Comparison of ENCODE assay signal across 1 cellular context in genomic region chr22:36027960-36028645, GRCh38.
TF ChIP-seq lines count a peak whose summit lies in the region.

No MANE protein-coding gene starts in this region.

TF ChIP-seq in H1, 55 proteins besides CTCF, POLR2A, EP300 and RAD21 (continued from another document):
- no peak for TF ChIP-seq KDM1A (IDR thresholded peaks at IDR 0.05; ENCODE audit: borderline replicate concordance, low read length)
- TF ChIP-seq RFX5 (IDR thresholded peaks at IDR 0.05; ENCODE audit: borderline replicate concordance, low read depth, low read length) = no peak
- TF ChIP-seq BACH1 (IDR thresholded peaks at IDR 0.05; ENCODE audit: low read length) = peak; percentile 98
- TF ChIP-seq KDM5A (IDR thresholded peaks at IDR 0.05; ENCODE audit: low read length) = no peak
- TF ChIP-seq SRF (IDR thresholded peaks at IDR 0.05; ENCODE audit: low read depth, low read length) = no peak
- peak; percentile 82 for TF ChIP-seq PHF8 (conservative IDR thresholded peaks at IDR 0.05; ENCODE audit: low read depth, low read length)
- no peak for TF ChIP-seq CHD1 (IDR thresholded peaks at IDR 0.05; ENCODE audit: low read depth, low read length)
- TF ChIP-seq E2F6 (IDR thresholded peaks at IDR 0.05) = peak; percentile 24; the same call in 1 of the 2 replicates
- no peak for TF ChIP-seq TEAD4 (IDR thresholded peaks at IDR 0.05; ENCODE audit: low read depth, low read length)
- peak; percentile 61; the same call in 1 of the 2 replicates for TF ChIP-seq RBBP5 (IDR thresholded peaks at IDR 0.05; ENCODE audit: borderline replicate concordance, low read depth, low read length)
- TF ChIP-seq TCF12 (IDR thresholded peaks at IDR 0.05; ENCODE audit: low read depth, low read length) = no peak
- TF ChIP-seq HDAC2 (IDR thresholded peaks at IDR 0.05; ENCODE audit: borderline replicate concordance in 1 of 2, low read depth in 2 of 2, low read length in 2 of 2) = no peak
- TF ChIP-seq EGR1 (IDR thresholded peaks at IDR 0.05; ENCODE audit: borderline replicate concordance, low read depth, low read length) = peak; percentile 77; the same call in 1 of the 2 replicates
